In genomic region chr14:87868920-87869319, GRCh38 we compare ENCODE assay signal across 22 cellular contexts.
"Had no signal": no experiment of that assay in that cellular context is flagged by ENCODE, and none has a peak within 500 bp of the region (broad histone marks: within the 10 kb centered on the region; RNA-seq: fewer than 3 reads in every experiment).

No MANE protein-coding gene starts in this region.

- H3K36me3 Mint-ChIP-seq: brain; naive thymus-derived CD4-positive, alpha-beta T cell; stimulated activated memory B cell treated with anti-CD40 and anti-IgM and Interleukin-4, amounts not matched to agents 10 μg/mL and 1 μg/mL and 100 μg/mL, for 72 hours; type B pancreatic cell had no signal

- DNase-seq: activated CD4-positive, alpha-beta T cell treated with anti-CD3 and anti-CD28 coated beads, Interleukin-2, amount 10 ng/mL, durations not matched to agents 7 days and 5 days; activated CD8-positive, alpha-beta T cell treated with anti-CD3 and anti-CD28 coated beads, Interleukin-2, amount 10 ng/mL, durations not matched to agents 7 days and 5 days; activated gamma-delta T cell; activated naive CD4-positive, alpha-beta T cell treated with anti-CD3 and anti-CD28 coated beads, Interleukin-2, amount 50 U/mL, for 16 hours; activated naive CD8-positive, alpha-beta T cell treated with anti-CD3 and anti-CD28 coated beads, Interleukin-2, amount 50 U/mL, for 24 hours; anterior cingulate cortex; colonic mucosa; heart left ventricle; left colon; naive thymus-derived CD4-positive, alpha-beta T cell; occipital lobe; posterior cingulate gyrus; small intestine; stimulated activated CD4-positive, alpha-beta T cell treated with anti-CD3 and anti-CD28 coated beads, Interleukin-15, amount 100 ng/mL, for 24 hours; stomach had no signal

- H3K4me1 Mint-ChIP-seq: activated CD4-positive, alpha-beta T cell treated with anti-CD3 and anti-CD28 coated beads, Interleukin-2, amount 10 ng/mL, durations not matched to agents 7 days and 5 days; central memory CD8-positive, alpha-beta T cell; stimulated activated memory B cell treated with anti-CD40 and anti-IgM and Interleukin-4, amounts not matched to agents 10 μg/mL and 1 μg/mL and 100 μg/mL, for 72 hours had no signal

- H3K36me3 ChIP-seq: colonic mucosa, heart left ventricle, stomach, thoracic aorta had no signal

- H3K27me3 ChIP-seq: colonic mucosa, heart left ventricle had no signal

- H3K4me3 Mint-ChIP-seq: activated CD4-positive, alpha-beta T cell treated with anti-CD3 and anti-CD28 coated beads, Interleukin-2, amount 10 ng/mL, durations not matched to agents 7 days and 5 days; activated CD8-positive, alpha-beta T cell treated with anti-CD3 and anti-CD28 coated beads, Interleukin-2, amount 10 ng/mL, durations not matched to agents 7 days and 5 days; activated naive CD8-positive, alpha-beta T cell treated with anti-CD3 and anti-CD28 coated beads, Interleukin-2, amount 50 U/mL, for 24 hours; activated T-helper 1 cell treated with anti-CD3 and anti-CD28 coated beads, Interleukin-12 subunit alpha, Interleukin-12 subunit beta, Interleukin-2, Interleukin-4 antibody, amounts not matched to agents 30 ng/mL and 10 ng/mL and 1 ng/mL, durations not matched to agents 14 hours and 24 hours and 36 hours; brain; central memory CD8-positive, alpha-beta T cell; naive thymus-derived CD4-positive, alpha-beta T cell; neural crest cell; stimulated activated memory B cell treated with anti-CD40 and anti-IgM and Interleukin-4, amounts not matched to agents 10 μg/mL and 1 μg/mL and 100 μg/mL, for 72 hours; type B pancreatic cell had no signal

- H3K27ac ChIP-seq: colonic mucosa, stomach, thoracic aorta had no signal

- H3K4me1 ChIP-seq: colonic mucosa, stomach had no signal

- H3K9me3 Mint-ChIP-seq: activated T-helper 1 cell treated with anti-CD3 and anti-CD28 coated beads, Interleukin-12 subunit alpha, Interleukin-12 subunit beta, Interleukin-2, Interleukin-4 antibody, amounts not matched to agents 30 ng/mL and 10 ng/mL and 1 ng/mL, durations not matched to agents 14 hours and 24 hours and 36 hours; brain; central memory CD8-positive, alpha-beta T cell had no signal

- H3K27ac Mint-ChIP-seq: activated CD4-positive, alpha-beta T cell treated with anti-CD3 and anti-CD28 coated beads, Interleukin-2, amount 10 ng/mL, durations not matched to agents 7 days and 5 days; activated CD8-positive, alpha-beta T cell treated with anti-CD3 and anti-CD28 coated beads, Interleukin-2, amount 10 ng/mL, durations not matched to agents 7 days and 5 days; activated naive CD8-positive, alpha-beta T cell treated with anti-CD3 and anti-CD28 coated beads, Interleukin-2, amount 50 U/mL, for 24 hours; activated T-helper 1 cell treated with anti-CD3 and anti-CD28 coated beads, Interleukin-12 subunit alpha, Interleukin-12 subunit beta, Interleukin-2, Interleukin-4 antibody, amounts not matched to agents 30 ng/mL and 10 ng/mL and 1 ng/mL, durations not matched to agents 14 hours and 24 hours and 36 hours; naive thymus-derived CD4-positive, alpha-beta T cell; stimulated activated memory B cell treated with anti-CD40 and anti-IgM and Interleukin-4, amounts not matched to agents 10 μg/mL and 1 μg/mL and 100 μg/mL, for 72 hours; type B pancreatic cell had no signal

- H3K9me3 ChIP-seq: colonic mucosa, heart left ventricle, stomach, thoracic aorta had no signal

- H3K4me3 ChIP-seq: colonic mucosa, heart left ventricle, stomach, thoracic aorta had no signal
